Comparison of ENCODE assay signal across 8 cellular contexts in genomic region chr19:49767380-49767779, GRCh38. TPM values are rescaled to one million over a fixed set of nuclear protein-coding genes. Genes with fewer than 3 reads are reported as not detected.
DNase-seq lines count a peak whose midpoint lies in the region; ATAC-seq and TF ChIP-seq lines count a peak whose summit lies in the region.

No MANE protein-coding gene starts in this region.

- H3K4me1 ChIP-seq in SJSA1 (replicated peaks), result peaks cover 20% of the 10 kb centered on the region

- H3K36me3 ChIP-seq in SJSA1, result peaks cover 21% of the 10 kb centered on the region

- peak overlapping the region; percentile 98 for H3K4me3 ChIP-seq in GM12865 (ENCODE audit: low read depth, low read length)
- peak overlapping the region; percentile 66 for H3K4me3 ChIP-seq in SJSA1
- H3K4me3 ChIP-seq in fibroblast of pulmonary artery (replicated peaks; ENCODE audit: low read depth, low read length), result peak overlapping the region; percentile 94
- peak overlapping the region; percentile 78 for H3K4me3 ChIP-seq in retinal pigment epithelial cell (ENCODE audit: low read length)

- DNase-seq in GM12865 (ENCODE audit: low read depth) (no peak), SJSA1 (ENCODE audit: low read depth in 1 of 2, low spot score in 2 of 2) (peak in 1 of 2 experiments; percentile 33), fibroblast of pulmonary artery (ENCODE audit: low read depth) (no peak), retinal pigment epithelial cell (ENCODE audit: low read depth) (no peak), SHP77 (lab: John Stamatoyannopoulos, UW) (no peak), GM19238 (ENCODE audit: insufficient read length, low spot score) (no peak)
- DNase-seq in activated CD4-positive, alpha-beta T cell treated with anti-CD3 and anti-CD28 coated beads for 48 hours, result no peak

- H3K9me3 ChIP-seq in SJSA1 (replicated peaks), result no peaks in the 10 kb centered on the region

- H3K27ac ChIP-seq in SJSA1, result peak overlapping the region; percentile 76

- no peaks in the 10 kb centered on the region for H3K27me3 ChIP-seq in SJSA1 (replicated peaks)

- TF ChIP-seq CTCF in GM12865 (IDR thresholded peaks at IDR 0.05; ENCODE audit: insufficient read depth, low read depth, low read length, missing control alignments) (no peak), fibroblast of pulmonary artery (IDR thresholded peaks at IDR 0.05; ENCODE audit: low read length, missing control alignments) (no peak), retinal pigment epithelial cell (conservative IDR thresholded peaks at IDR 0.05; ENCODE audit: low read depth, low read length) (no peak)

- ATAC-seq in HG03108 (IDR thresholded peaks at IDR 0.05; ENCODE audit: unreplicated experiment), result no peak

RNA-seq across cellular contexts. Expression of gene AP2A1, which starts 0.6 kb away (rescaled TPM):
- 87.8 and 103 TPM in 2 replicates for total RNA-seq in SJSA1 (2014; rRNA removed; shearing (Covaris generic))

RNA-seq across cellular contexts. Expression of gene TSKS, which starts 4.3 kb away (rescaled TPM):
- total RNA-seq in SJSA1 (2014; rRNA removed; shearing (Covaris generic)), result not detected in 2 replicates

RNA-seq across cellular contexts. Expression of gene FUZ, which starts 45.7 kb away (rescaled TPM):
- 3.4 and 10.0 TPM in 2 replicates for total RNA-seq in SJSA1 (2014; rRNA removed; shearing (Covaris generic))

RNA-seq across cellular contexts. Expression of gene MED25, which starts 50.7 kb away (rescaled TPM):
- total RNA-seq in SJSA1 (2014; rRNA removed; shearing (Covaris generic)), result 13.2 and 14.6 TPM in 2 replicates
